Comparison of ENCODE assay signal across 2 cellular contexts in genomic region chr2:48006094-48006493, GRCh38.
TF ChIP-seq lines count a peak whose summit lies in the region.

No MANE protein-coding gene starts in this region.

TF ChIP-seq in GM23338, 12 proteins besides CTCF, POLR2A, EP300 and RAD21 (continued from another document):
- no peak for TF ChIP-seq REST (IDR thresholded peaks at IDR 0.05; ENCODE audit: unreplicated experiment)
- TF ChIP-seq ZNF462 (CRISPR knock-in tag; IDR thresholded peaks at IDR 0.05), result no peak
- no peak for TF ChIP-seq STAT1 (IDR thresholded peaks at IDR 0.05; ENCODE audit: unreplicated experiment)
- TF ChIP-seq ZNF114 (CRISPR knock-in tag; IDR thresholded peaks at IDR 0.05), result no peak
- no peak for TF ChIP-seq EZH2phosphoT487 (IDR thresholded peaks at IDR 0.05; ENCODE audit: unreplicated experiment)
- TF ChIP-seq JUNB (IDR thresholded peaks at IDR 0.05; ENCODE audit: unreplicated experiment), result no peak
- no peak for TF ChIP-seq NANOG (IDR thresholded peaks at IDR 0.05; ENCODE audit: borderline replicate concordance)

TF ChIP-seq in K562, 482 proteins besides CTCF, POLR2A, EP300 and RAD21 (continued from another document):
- TF ChIP-seq CHD7 (IDR thresholded peaks at IDR 0.05; ENCODE audit: low read depth, low read length), result no peak
- TF ChIP-seq ZBTB9 (CRISPR knock-in tag; IDR thresholded peaks at IDR 0.05), result no peak
- no peak for TF ChIP-seq ZNF696 (CRISPR knock-in tag; conservative IDR thresholded peaks at IDR 0.05)
- TF ChIP-seq RBM25 (IDR thresholded peaks at IDR 0.05; ENCODE audit: low read depth, low read length, severe bottlenecking), result peak; percentile 64
- TF ChIP-seq SRSF1 (IDR thresholded peaks at IDR 0.05; ENCODE audit: low read depth, low read length), result no peak
- no peak for TF ChIP-seq CXXC5 (CRISPR knock-in tag; IDR thresholded peaks at IDR 0.05)
- TF ChIP-seq ZNF655 (CRISPR knock-in tag; IDR thresholded peaks at IDR 0.05), result no peak
- TF ChIP-seq MED1 (CRISPR knock-in tag; IDR thresholded peaks at IDR 0.05; ENCODE audit: borderline replicate concordance), result no peak
- no peak for TF ChIP-seq MXI1 (IDR thresholded peaks at IDR 0.05; ENCODE audit: low read depth, low read length)
- no peak for TF ChIP-seq PHB2 (IDR thresholded peaks at IDR 0.05; ENCODE audit: low read depth)
- TF ChIP-seq FOS (IDR thresholded peaks at IDR 0.05; ENCODE audit: extremely low read depth, insufficient read length), result peak; percentile 25
- TF ChIP-seq MGA (IDR thresholded peaks at IDR 0.05), result no peak
